9 cellular contexts compared by ENCODE assay signal in the genomic region with DNA sequence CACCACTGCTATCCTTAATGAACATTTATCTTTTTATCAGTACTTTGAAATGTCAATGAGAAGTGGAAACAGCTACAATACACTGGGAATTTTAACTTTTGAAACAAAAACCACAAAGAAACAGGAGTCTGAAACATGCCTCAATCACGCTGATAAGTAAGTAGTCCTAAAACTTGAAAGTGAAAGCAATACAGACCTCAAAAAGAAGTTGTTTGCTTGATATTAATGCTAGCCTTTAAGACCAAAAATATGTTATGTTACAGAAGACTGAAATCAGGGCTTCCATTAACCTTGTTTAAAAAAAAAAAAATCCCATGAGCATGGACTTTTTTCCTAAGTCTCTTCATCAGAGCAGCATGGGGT. TPM values are rescaled to one million over a fixed set of nuclear protein-coding genes. Genes with fewer than 3 reads are reported as not detected.
DNase-seq lines count a peak whose midpoint lies in the region; ATAC-seq and TF ChIP-seq lines count a peak whose summit lies in the region.
"Had no signal": no experiment of that assay in that cellular context is flagged by ENCODE, and none has a peak within 500 bp of the region (broad histone marks: within the 10 kb centered on the region; RNA-seq: fewer than 3 reads in every experiment).

No MANE protein-coding gene starts in this region.

- H3K27ac ChIP-seq in BLaER1 = peak overlapping the region; percentile 47
- peak overlapping the region in 3 of 5 donors; percentile 12 to 68 (median 49) for H3K27ac ChIP-seq in adrenal gland

- intact Hi-C loops in adrenal gland (cut with DNase I) = no loop called here

- TF ChIP-seq CTCF in adrenal gland (IDR thresholded peaks at IDR 0.05) (no peak), GM10248 (IDR thresholded peaks at IDR 0.05; ENCODE audit: control extremely low read depth, extremely low read depth, low read depth, missing control alignments) (no peak)

- H3K27me3 ChIP-seq in BLaER1 = no peaks in the 10 kb centered on the region
- no peaks in the 10 kb centered on the region for H3K27me3 ChIP-seq in adrenal gland

- no peak for TF ChIP-seq POLR2A in adrenal gland (IDR thresholded peaks at IDR 0.05)

- H3K4me1 ChIP-seq in BLaER1 (peaks cover 26% of the 10 kb centered on the region), adrenal gland (replicated peaks in 1 of 2) (peaks cover 22 to 57% of the 10 kb centered on the region in 2 donors)

- CTCF ChIA-PET in GM10248 (lab: Yijun Ruan, JAX) = interaction anchor here (0.9 to 1.0 kb wide), 2 partner anchors 16 to 19 kb away, joined by 3 to 4 read pairs; no protein-coding TSS in a partner anchor

- POLR2A ChIA-PET in GM10248 (lab: Yijun Ruan, JAX) = no interaction called here

- H3K36me3 ChIP-seq in BLaER1 = no peaks in the 10 kb centered on the region
- H3K36me3 ChIP-seq in adrenal gland (replicated peaks in 1 of 2) = no peaks in the 10 kb centered on the region

- H4K20me1 ChIP-seq in BLaER1 = peaks cover 100% of the 10 kb centered on the region

- 4 to 17% (median 12%) methylated on average over 1 of the region's 1 CpG for WGBS in adrenal gland, 4 donors

- DNase-seq in H4 (ENCODE audit: low spot score) (peak; percentile 23), adrenal gland (no peak), myocyte (ENCODE audit: low read depth) (peak; percentile 20), GM10248 (ENCODE audit: extremely low spot score) (no peak)
- DNase-seq: NCI-H1930 had no signal

- ATAC-seq in HG03045 (IDR thresholded peaks at IDR 0.05; ENCODE audit: unreplicated experiment) = no peak
- no peak for ATAC-seq in GM21825 (IDR thresholded peaks at IDR 0.05; ENCODE audit: unreplicated experiment)
- ATAC-seq in HG02840 (IDR thresholded peaks at IDR 0.05; ENCODE audit: low FRiP score, unreplicated experiment) = no peak

- no peak overlapping the region for H3K4me3 ChIP-seq in BLaER1
- H3K4me3 ChIP-seq in adrenal gland = peak overlapping the region in 1 of 4 donors; percentile 23

- H3K9ac ChIP-seq in BLaER1 = peak overlapping the region; percentile 42

- no peaks in the 10 kb centered on the region for H3K9me3 ChIP-seq in BLaER1
- H3K9me3 ChIP-seq in adrenal gland (replicated peaks in 1 of 3) = no peaks in the 10 kb centered on the region

- H3K4me2 ChIP-seq in BLaER1 = peak overlapping the region; percentile 65

RNA-seq across cellular contexts. Expression of gene PHF21A, which starts 21.3 kb away (rescaled TPM):
- 8.0 and 39.9 TPM in 2 replicates for total RNA-seq in H4 (2014; rRNA removed; shearing (Covaris generic))
- total RNA-seq in adrenal gland (10 to 100 TPM; 28.4 to 85.1 (median 50.7) TPM), myocyte (8.2 and 13.5 TPM in 2 replicates)
- 10 to 100 TPM; 28.9 to 48.7 (median 38.4) TPM for polyA plus RNA-seq in adrenal gland
- polyA plus RNA-seq in myocyte (2012) = 21.7 TPM

Comparison
In these comparisons a context has a peak if more than half of its experiments do, and no peak if none do; other contexts are left out.
1. DNase-seq: peak in H4 (single experiment) and myocyte (single experiment); none in adrenal gland (0 of 7) and GM10248 (single experiment).